8 cellular contexts compared by ENCODE assay signal in genomic region chr16:72400257-72401078, GRCh38.
DNase-seq lines count a peak whose midpoint lies in the region; ATAC-seq and TF ChIP-seq lines count a peak whose summit lies in the region.

No MANE protein-coding gene starts in this region.

- no peak overlapping the region for H2AFZ ChIP-seq in HCT116 (ENCODE audit: low read depth, low read length, poor library complexity, severe bottlenecking)

- H3K4me3 ChIP-seq in HCT116 (replicated peaks in 1 of 2; ENCODE audit: low read depth in 1 of 2, low read length in 2 of 2) (no peak overlapping the region), spleen (no peak overlapping the region)

- POLR2A ChIA-PET in HCT116 (lab: Charles Lee) = no interaction called here

- no peaks in the 10 kb centered on the region for H3K79me2 ChIP-seq in HCT116 (ENCODE audit: insufficient read depth, low read length)

- no peak for TF ChIP-seq POLR2A in HCT116 (IDR thresholded peaks at IDR 0.05; ENCODE audit: borderline replicate concordance, extremely low read depth, insufficient read depth, insufficient read length)
- no peak for TF ChIP-seq POLR2A in spleen (IDR thresholded peaks at IDR 0.05)

- no peaks in the 10 kb centered on the region for H3K36me3 ChIP-seq in HCT116 (ENCODE audit: control insufficient read depth in 1 of 2, insufficient read depth in 2 of 2, low read length in 2 of 2)
- H3K36me3 ChIP-seq in spleen = no peaks in the 10 kb centered on the region

- no peaks in the 10 kb centered on the region for H3K36me3 Mint-ChIP-seq in activated T-cell treated with anti-CD3 and anti-CD28 coated beads, Interleukin-2, amount 50 U/mL, for 24 hours (ENCODE audit: low read depth)

- TF ChIP-seq CTCF in HCT116 (IDR thresholded peaks at IDR 0.05 in 2 of 3, conservative IDR thresholded peaks at IDR 0.05 in 1 of 3; ENCODE audit: borderline replicate concordance in 1 of 3, insufficient read depth in 1 of 3, low read depth in 2 of 3, low read length in 2 of 3) = peak; percentile 39 to 75 (median 72); a peak in 5 of 6 replicates
- TF ChIP-seq CTCF in spleen (IDR thresholded peaks at IDR 0.05 in 8 of 11, conservative IDR thresholded peaks at IDR 0.05 in 3 of 11) = peak in 9 of 11 experiments; percentile 30 to 71 (median 63)

- no peak overlapping the region for H3K27ac ChIP-seq in HCT116 (ENCODE audit: low read depth, low read length)
- no peak overlapping the region for H3K27ac ChIP-seq in spleen

- H3K4me3 Mint-ChIP-seq in activated T-cell treated with anti-CD3 and anti-CD28 coated beads, Interleukin-2, amount 50 U/mL, for 24 hours = no peak overlapping the region

- CTCF ChIA-PET in HCT116 (lab: Charles Lee) = interaction anchor here (0.6 to 1.5 kb wide), 16 partner anchors 8 to 276 kb away, joined by 3 to 8 read pairs (median 4); no protein-coding TSS in a partner anchor

- H3K9me3 Mint-ChIP-seq in activated T-cell treated with anti-CD3 and anti-CD28 coated beads, Interleukin-2, amount 50 U/mL, for 24 hours = no peaks in the 10 kb centered on the region

- H3K4me1 Mint-ChIP-seq in activated T-cell treated with anti-CD3 and anti-CD28 coated beads, Interleukin-2, amount 50 U/mL, for 24 hours (ENCODE audit: low read depth) = no peaks in the 10 kb centered on the region

- no peaks in the 10 kb centered on the region for H3K9me3 ChIP-seq in HCT116 (ENCODE audit: control insufficient read depth in 1 of 2, insufficient read depth in 1 of 2, low read depth in 1 of 2, low read length in 2 of 2)
- H3K9me3 ChIP-seq in spleen = peaks cover 0 to 2% (median 0%) of the 10 kb centered on the region in 8 donors

- no peak overlapping the region for H3K27ac Mint-ChIP-seq in activated T-cell treated with anti-CD3 and anti-CD28 coated beads, Interleukin-2, amount 50 U/mL, for 24 hours

- H3K9me2 ChIP-seq in HCT116 (ENCODE audit: insufficient read depth) = no peaks in the 10 kb centered on the region

- no peaks in the 10 kb centered on the region for H3K4me1 ChIP-seq in HCT116 (ENCODE audit: control insufficient read depth in 1 of 2, insufficient read depth in 2 of 2, low read length in 2 of 2)
- no peaks in the 10 kb centered on the region for H3K4me1 ChIP-seq in spleen

- peak; percentile 8 for DNase-seq in activated T-cell treated with anti-CD3 and anti-CD28 coated beads for 48 hours (ENCODE audit: low read depth)
- no peak for DNase-seq in activated T-cell treated with anti-CD3 and anti-CD28 coated beads, Interleukin-2, amount 50 U/mL, for 24 hours
- peak; percentile 28 for DNase-seq in HCT116 (ENCODE audit: low read depth, low spot score)
- peak; percentile 45 for DNase-seq in NCI-H460 (ENCODE audit: extremely low read depth, low read depth)
- peak; percentile 60 for DNase-seq in amniotic epithelial cell (ENCODE audit: low read depth)
- peak in 26 of 51 donors; percentile 0 to 64 (median 22) for DNase-seq in hypothalamus (lab: John Stamatoyannopoulos, UW)
- no peak for DNase-seq in spleen

- H3K9ac ChIP-seq in HCT116 (ENCODE audit: low read length) = no peak overlapping the region

- no peaks in the 10 kb centered on the region for H3K27me3 Mint-ChIP-seq in activated T-cell treated with anti-CD3 and anti-CD28 coated beads, Interleukin-2, amount 50 U/mL, for 24 hours

- 42 to 52% (median 47%) methylated on average over 6 of the region's 6 CpGs for WGBS in spleen, 5 donors

- BruUV-seq in HCT116 (replicated peaks; lab: Mats Ljungman, UMichigan) = no TSS peak

- RAD21 ChIA-PET in HCT116 (lab: Charles Lee; ENCODE audit: low non-redundant PET in 1 of 2, low total read pairs in 2 of 2, uncharacterized antibody in 2 of 2, unreplicated experiment in 2 of 2) = no interaction called here

- peak; percentile 65 for TF ChIP-seq RAD21 in HCT116 (IDR thresholded peaks at IDR 0.05; ENCODE audit: low read depth)

- H3K4me2 ChIP-seq in HCT116 (ENCODE audit: low read length) = no peak overlapping the region

- H3K27me3 ChIP-seq in HCT116 (ENCODE audit: insufficient read depth, low read length) (no peaks in the 10 kb centered on the region), spleen (replicated peaks in 1 of 7) (no peaks in the 10 kb centered on the region)

- ATAC-seq in HCT116 = peak; percentile 90
- ATAC-seq in GM18873 (IDR thresholded peaks at IDR 0.05; ENCODE audit: low FRiP score, unreplicated experiment) = no peak

- intact Hi-C loops in HCT116 (cut with micrococcal nuclease) (no loop called here), spleen (cut with DNase I; ENCODE audit: low total_unique reads) (no loop called here)

- H4K20me1 ChIP-seq in HCT116 (ENCODE audit: insufficient read depth) = no peaks in the 10 kb centered on the region

TF ChIP-seq in HCT116, 20 proteins besides CTCF, POLR2A, EP300 and RAD21:
- no peak for TF ChIP-seq REST (IDR thresholded peaks at IDR 0.05; ENCODE audit: low read depth)
- no peak for TF ChIP-seq ZBTB33 (IDR thresholded peaks at IDR 0.05; ENCODE audit: extremely low read depth, insufficient replicate concordance, low read length)
- TF ChIP-seq EZH2 (IDR thresholded peaks at IDR 0.05) = no peak
- no peak for TF ChIP-seq ELF1 (IDR thresholded peaks at IDR 0.05; ENCODE audit: borderline replicate concordance, low read depth)
- no peak for TF ChIP-seq SP1 (IDR thresholded peaks at IDR 0.05; ENCODE audit: low read depth)
- no peak for TF ChIP-seq JUND (IDR thresholded peaks at IDR 0.05)
- TF ChIP-seq MAX (IDR thresholded peaks at IDR 0.05) = no peak
- TF ChIP-seq TCF7L2 (IDR thresholded peaks at IDR 0.05; ENCODE audit: borderline replicate concordance, extremely low read depth, insufficient read depth, insufficient read length) = no peak
- no peak for TF ChIP-seq EGR1 (IDR thresholded peaks at IDR 0.05; ENCODE audit: low read depth)
- TF ChIP-seq SIN3A (IDR thresholded peaks at IDR 0.05; ENCODE audit: low read depth) = no peak
- TF ChIP-seq FOSL1 (IDR thresholded peaks at IDR 0.05; ENCODE audit: low read depth) = no peak
- TF ChIP-seq ZNF274 (IDR thresholded peaks at IDR 0.05; ENCODE audit: low read depth, low read length) = no peak
- no peak for TF ChIP-seq ZFX (IDR thresholded peaks at IDR 0.05)
- no peak for TF ChIP-seq POLR2AphosphoS5 (IDR thresholded peaks at IDR 0.05; ENCODE audit: low read depth, low read length)
- TF ChIP-seq CEBPB (IDR thresholded peaks at IDR 0.05; ENCODE audit: low read depth) = no peak
- no peak for TF ChIP-seq CBX3 (IDR thresholded peaks at IDR 0.05; ENCODE audit: low read depth)
TF ChIP-seq in HCT116: peak in this region for 0.

Comparison
In these comparisons a context has a peak if more than half of its experiments do, and no peak if none do; other contexts are left out.
1. DNase-seq: peak in activated T-cell treated with anti-CD3 and anti-CD28 coated beads for 48 hours (single experiment), HCT116 (single experiment), NCI-H460 (single experiment), amniotic epithelial cell (single experiment) and hypothalamus (26 of 51); none in activated T-cell treated with anti-CD3 and anti-CD28 coated beads, Interleukin-2, amount 50 U/mL, for 24 hours (single experiment) and spleen (single experiment).